ENCODE assay signal across 17 cellular contexts in the genomic region with DNA sequence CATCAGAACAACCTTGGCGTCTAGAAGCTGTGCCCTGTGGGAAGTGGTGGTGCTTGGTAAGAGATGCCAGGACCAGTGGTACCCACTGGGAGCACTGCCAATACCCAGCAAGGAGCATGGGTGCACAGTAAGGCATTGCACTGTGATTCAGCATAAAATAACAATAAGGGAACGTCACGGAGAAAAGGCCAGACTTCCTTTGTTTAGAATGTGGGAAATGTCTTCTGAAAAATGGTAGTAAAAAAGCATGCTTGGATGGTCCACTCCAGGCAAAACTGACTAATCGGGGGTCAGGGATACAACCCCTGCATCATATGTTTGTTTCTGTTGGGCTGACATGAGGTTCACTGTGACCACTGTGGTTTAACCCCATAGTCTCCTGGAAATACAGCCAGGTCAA. TPM values are rescaled to one million over a fixed set of nuclear protein-coding genes. Genes with fewer than 3 reads are reported as not detected.
DNase-seq lines count a peak whose midpoint lies in the region; ATAC-seq, FAIRE-seq and TF ChIP-seq lines count a peak whose summit lies in the region.
"Had no signal": no experiment of that assay in that cellular context is flagged by ENCODE, and none has a peak within 500 bp of the region (broad histone marks: within the 10 kb centered on the region; RNA-seq: fewer than 3 reads in every experiment).

No MANE protein-coding gene starts in this region.

- POLR2A ChIA-PET in endothelial cell of umbilical vein (lab: Charles Lee), result no interaction called here

- H4K91ac ChIP-seq in trophoblast cell (ENCODE audit: low read depth, low read length), result peak overlapping the region; percentile 98

- H3K4me3 ChIP-seq in GM23248, result no peak overlapping the region
- no peak overlapping the region for H3K4me3 ChIP-seq in SJSA1
- H3K4me3 ChIP-seq in endothelial cell of umbilical vein (replicated peaks in 1 of 3; ENCODE audit: insufficient read depth in 1 of 3, low read depth in 1 of 3, low read length in 3 of 3), result no peak overlapping the region
- H3K4me3 ChIP-seq in trophoblast cell (ENCODE audit: low read depth, low read length), result no peak overlapping the region
- H3K4me3 ChIP-seq: BLaER1 treated with 17β-estradiol and CSF1 and Interleukin-3, amounts not matched to agents 10 nM and 100 nM; coronary artery had no signal

- in situ Hi-C loops in GM23248 (cut with MboI), result no loop called here

- peak overlapping the region; percentile 100 for H2BK12ac ChIP-seq in trophoblast cell (ENCODE audit: low read length)

- H3K23ac ChIP-seq in trophoblast cell (ENCODE audit: low read length), result no peak overlapping the region

- no peak for ATAC-seq in HG02623 (IDR thresholded peaks at IDR 0.05; ENCODE audit: unreplicated experiment)
- ATAC-seq: foreskin keratinocyte had no signal

- 30 to 38% methylated on average over 4 of the region's 4 CpGs for WGBS in GM23248 (ENCODE audit: low coverage in 1 of 2, low lambda C conversion rate in 2 of 2, missing lambda C conversion rate in 2 of 2), 2 experiments
- no CpG with 5 or more reads among the region's 4 CpGs for WGBS in trophoblast cell (ENCODE audit: extremely low coverage, insufficient coverage, insufficient read length)

- peak; percentile 83 for FAIRE-seq in endothelial cell of umbilical vein (lab: Jason Lieb, UNC)
- no peak for FAIRE-seq in GM12892 (lab: Jason Lieb, UNC)
- FAIRE-seq: HTR-8/SVneo, islet of Langerhans had no signal

- H3K4me2 ChIP-seq in GM23248 (ENCODE audit: unreplicated experiment) (no peak overlapping the region), endothelial cell of umbilical vein (ENCODE audit: insufficient read depth, low read length) (peak overlapping the region; percentile 7), trophoblast cell (ENCODE audit: low read length) (peak overlapping the region; percentile 20)
- H3K4me2 ChIP-seq: BLaER1 treated with 17β-estradiol and CSF1 and Interleukin-3, amounts not matched to agents 10 nM and 100 nM had no signal

- peak overlapping the region; percentile 96 for H2BK5ac ChIP-seq in trophoblast cell (ENCODE audit: low read depth, low read length, poor library complexity)

- H2AK5ac ChIP-seq in trophoblast cell (ENCODE audit: low read length), result peak overlapping the region; percentile 99

- H3K79me1 ChIP-seq in trophoblast cell (ENCODE audit: low read length), result peaks cover 36% of the 10 kb centered on the region

- no peak overlapping the region for H4K12ac ChIP-seq in trophoblast cell (ENCODE audit: low read depth, low read length)

- DNase-seq in GM23248 (peak; percentile 14), SJSA1 (ENCODE audit: low read depth in 1 of 2, low spot score in 2 of 2) (peak; percentile 53 to 60), endothelial cell of umbilical vein (ENCODE audit: low read depth, low spot score) (peak; percentile 94), trophoblast cell (no peak), GM12892 (ENCODE audit: insufficient read length) (no peak), NCI-H1694 treated with DMSO at 0.1 percent for 48 hours (lab: John Stamatoyannopoulos, UW) (no peak)
- DNase-seq in stimulated activated CD4-positive, alpha-beta T cell treated with anti-CD3 and anti-CD28 coated beads, Interleukin-15, amount 100 ng/mL, for 24 hours, result no peak
- DNase-seq: foreskin keratinocyte, GDM1, NCI-H510A treated with DMSO at 0.1 percent for 48 hours, Right ventricle myocardium superior, WERI-Rb-1 had no signal

- TF ChIP-seq POLR2A in endothelial cell of umbilical vein (IDR thresholded peaks at IDR 0.05; ENCODE audit: low read depth, low read length) (no peak), GM12892 (IDR thresholded peaks at IDR 0.05; ENCODE audit: low read depth, low read length) (no peak)

- BruUV-seq in endothelial cell of umbilical vein (replicated peaks; lab: Mats Ljungman, UMichigan), result no TSS peak

- H3K27ac ChIP-seq in GM23248, result no peak overlapping the region
- H3K27ac ChIP-seq in SJSA1, result peak overlapping the region; percentile 67
- peak overlapping the region; percentile 81 for H3K27ac ChIP-seq in endothelial cell of umbilical vein (ENCODE audit: insufficient read depth, low read depth, low read length)
- peak overlapping the region; percentile 96 for H3K27ac ChIP-seq in trophoblast cell (ENCODE audit: low read depth, low read length)
- H3K27ac ChIP-seq: BLaER1 treated with 17β-estradiol and CSF1 and Interleukin-3, amounts not matched to agents 10 nM and 100 nM; coronary artery; WERI-Rb-1 had no signal

- H3F3A ChIP-seq in GM23248 (ENCODE audit: insufficient read depth), result no peaks in the 10 kb centered on the region

- peak overlapping the region; percentile 99 for H3K18ac ChIP-seq in trophoblast cell (ENCODE audit: low read length)

- no peaks in the 10 kb centered on the region for H3K36me3 ChIP-seq in GM23248 (ENCODE audit: low read depth)
- no peaks in the 10 kb centered on the region for H3K36me3 ChIP-seq in SJSA1
- H3K36me3 ChIP-seq in endothelial cell of umbilical vein (ENCODE audit: control insufficient read depth in 2 of 2, extremely low read depth in 1 of 2, insufficient read depth in 2 of 2, low read length in 2 of 2), result no peaks in the 10 kb centered on the region
- H3K36me3 ChIP-seq in trophoblast cell (ENCODE audit: control insufficient read depth in 1 of 2, insufficient read depth in 2 of 2, low read length in 2 of 2), result peaks cover 0 to under 1% of the 10 kb centered on the region in 2 experiments
- H3K36me3 ChIP-seq: BLaER1 treated with 17β-estradiol and CSF1 and Interleukin-3, amounts not matched to agents 10 nM and 100 nM; WERI-Rb-1 had no signal

- H3K79me2 ChIP-seq in GM23248 (ENCODE audit: insufficient read depth), result no peaks in the 10 kb centered on the region
- no peaks in the 10 kb centered on the region for H3K79me2 ChIP-seq in endothelial cell of umbilical vein (ENCODE audit: control insufficient read depth, insufficient read depth, low read length)
- H3K79me2 ChIP-seq in trophoblast cell (ENCODE audit: control insufficient read depth, insufficient read depth, low read length, poor library complexity), result peaks cover 1% of the 10 kb centered on the region

- H3K9me1 ChIP-seq in endothelial cell of umbilical vein (replicated peaks; ENCODE audit: control insufficient read depth, extremely low read depth, insufficient read depth, low read length), result no peaks in the 10 kb centered on the region

- H4K8ac ChIP-seq in trophoblast cell (ENCODE audit: low read depth, low read length), result peak overlapping the region; percentile 88

- CTCF ChIA-PET in endothelial cell of umbilical vein (lab: Charles Lee), result interaction anchor here (1.1 to 1.2 kb wide), 3 partner anchors 30 to 431 kb away, joined by 3 to 5 read pairs (median 3); no protein-coding TSS in a partner anchor

- H3K9ac ChIP-seq in GM23248 (no peak overlapping the region), endothelial cell of umbilical vein (replicated peaks; ENCODE audit: extremely low read depth, insufficient read depth, low read length) (peak overlapping the region; percentile 4), trophoblast cell (ENCODE audit: low read length) (no peak overlapping the region)
- H3K9ac ChIP-seq: BLaER1 treated with 17β-estradiol and CSF1 and Interleukin-3, amounts not matched to agents 10 nM and 100 nM had no signal

- no peaks in the 10 kb centered on the region for H3K9me2 ChIP-seq in GM23248 (ENCODE audit: insufficient read depth)

- H3K4me1 ChIP-seq in GM23248 (ENCODE audit: insufficient read depth), result peaks cover 7% of the 10 kb centered on the region; the same call in 1 of the 2 replicates
- H3K4me1 ChIP-seq in SJSA1 (replicated peaks), result peaks cover 36% of the 10 kb centered on the region
- H3K4me1 ChIP-seq in endothelial cell of umbilical vein (ENCODE audit: control insufficient read depth, extremely low read depth, insufficient read depth, low read length), result peaks cover 35% of the 10 kb centered on the region
- H3K4me1 ChIP-seq in trophoblast cell (ENCODE audit: control insufficient read depth in 1 of 2, insufficient read depth in 2 of 2, low read length in 2 of 2), result peaks cover 10 to 17% of the 10 kb centered on the region in 2 experiments
- H3K4me1 ChIP-seq: BLaER1 treated with 17β-estradiol and CSF1 and Interleukin-3, amounts not matched to agents 10 nM and 100 nM had no signal

- H2AFZ ChIP-seq in GM23248, result peak overlapping the region; percentile 15; the same call in 1 of the 2 replicates
- H2AFZ ChIP-seq in endothelial cell of umbilical vein (ENCODE audit: low read depth, low read length), result peak overlapping the region; percentile 2
- H2AFZ ChIP-seq in trophoblast cell (ENCODE audit: insufficient read depth, low read length, poor library complexity), result peak overlapping the region; percentile 26

- H4K20me1 ChIP-seq in GM23248 (ENCODE audit: insufficient read depth) (no peaks in the 10 kb centered on the region), endothelial cell of umbilical vein (replicated peaks; ENCODE audit: control insufficient read depth, extremely low read depth, insufficient read depth, low read length) (no peaks in the 10 kb centered on the region)
- H4K20me1 ChIP-seq: BLaER1 treated with 17β-estradiol and CSF1 and Interleukin-3, amounts not matched to agents 10 nM and 100 nM had no signal

- H3K27me3 ChIP-seq in GM23248 (replicated peaks; ENCODE audit: insufficient read depth), result no peaks in the 10 kb centered on the region
- no peaks in the 10 kb centered on the region for H3K27me3 ChIP-seq in SJSA1 (replicated peaks)
- H3K27me3 ChIP-seq in endothelial cell of umbilical vein (ENCODE audit: control insufficient read depth in 2 of 2, insufficient read depth in 2 of 2, low read length in 2 of 2), result peaks cover under 1 to 5% of the 10 kb centered on the region in 2 experiments
- H3K27me3 ChIP-seq in trophoblast cell (ENCODE audit: insufficient read depth, low read length), result no peaks in the 10 kb centered on the region
- H3K27me3 ChIP-seq: BLaER1 treated with 17β-estradiol and CSF1 and Interleukin-3, amounts not matched to agents 10 nM and 100 nM; foreskin keratinocyte had no signal

- intact Hi-C loops in endothelial cell of umbilical vein (cut with micrococcal nuclease), result loop anchor here (1.0 to 2.0 kb wide), 2 partner anchors 15 to 39 kb away; a partner anchor contains a TSS

- TF ChIP-seq CTCF in endothelial cell of umbilical vein (IDR thresholded peaks at IDR 0.05; ENCODE audit: extremely low read depth in 1 of 2, insufficient read depth in 1 of 2, low read depth in 1 of 2, low read length in 2 of 2), result no peak

- dilution Hi-C loops in endothelial cell of umbilical vein (cut with MboI; ENCODE audit: extremely low pct_ligation_motif_present, low sequenced_read_pairs), result no loop called here

- H3K9me3 ChIP-seq in GM23248 (ENCODE audit: low read depth), result no peaks in the 10 kb centered on the region
- no peaks in the 10 kb centered on the region for H3K9me3 ChIP-seq in SJSA1 (replicated peaks)
- no peaks in the 10 kb centered on the region for H3K9me3 ChIP-seq in endothelial cell of umbilical vein (replicated peaks; ENCODE audit: control insufficient read depth, insufficient read depth, low read length)
- peaks cover 3% of the 10 kb centered on the region for H3K9me3 ChIP-seq in trophoblast cell (ENCODE audit: insufficient read depth, low read depth, low read length)
- H3K9me3 ChIP-seq: BLaER1 treated with 17β-estradiol and CSF1 and Interleukin-3, amounts not matched to agents 10 nM and 100 nM had no signal

- peak overlapping the region; percentile 85 for H2BK120ac ChIP-seq in trophoblast cell (ENCODE audit: insufficient read depth, low read length, poor library complexity)

- peak overlapping the region; percentile 91 for H3K4ac ChIP-seq in trophoblast cell (ENCODE audit: low read depth, low read length)

- H3K14ac ChIP-seq in trophoblast cell (ENCODE audit: low read length), result peak overlapping the region; percentile 96

RNA-seq across cellular contexts. Expression of a gene that starts 14.7 kb away (rescaled TPM):
- total RNA-seq in GM23248 (2014; rRNA removed; shearing (Covaris generic)), result 7.8 and 12.8 TPM in 2 replicates
- polyA plus RNA-seq in GM23248 (2016; fragmentation: Nextera tagmentation; extraction: Ambion mirVana) (6.9 and 8.2 TPM in 2 replicates), endothelial cell of umbilical vein (0.49 and 1.1 TPM in 2 replicates)
- 5.3 and 10.1 TPM in 2 replicates for total RNA-seq in SJSA1 (2014; rRNA removed; shearing (Covaris generic))
- 6.6 TPM in 2 replicates for total RNA-seq in endothelial cell of umbilical vein
- 2.3 and 2.6 TPM in 2 replicates for polyA plus RNA-seq in endothelial cell of umbilical vein (2011; cell fraction: cytosol; rRNA removed)
- 1.4 and 2.0 TPM in 2 replicates for polyA plus RNA-seq in endothelial cell of umbilical vein (2011; cell fraction: nucleus; rRNA removed)
- polyA plus RNA-seq in endothelial cell of umbilical vein (2012), result 4.5 and 7.0 TPM in 2 replicates
- polyA minus RNA-seq in endothelial cell of umbilical vein, result 0.58 and 0.91 TPM in 2 replicates
- 3.4 TPM for polyA minus RNA-seq in endothelial cell of umbilical vein (2011; cell fraction: cytosol; rRNA and poly(A)+ RNA removed)
- 1.9 and 2.2 TPM in 2 replicates for polyA minus RNA-seq in endothelial cell of umbilical vein (2011; cell fraction: nucleus; rRNA and poly(A)+ RNA removed)
- polyA plus RNA-seq in trophoblast cell (2013), result 5.6 and 6.0 TPM in 2 replicates
- 7.9 TPM for polyA plus RNA-seq in GM12892 (2012; ENCODE audit: missing spikeins)

RNA-seq across cellular contexts. Expression of a gene that starts 46.1 kb away (rescaled TPM):
- total RNA-seq in GM23248 (2014; rRNA removed; shearing (Covaris generic)), result not detected in 2 replicates
- polyA plus RNA-seq in GM23248 (2016; fragmentation: Nextera tagmentation; extraction: Ambion mirVana) (not detected in 2 replicates), endothelial cell of umbilical vein (1.5 TPM in 2 replicates)
- total RNA-seq in SJSA1 (2014; rRNA removed; shearing (Covaris generic)), result 0.21 and 0.22 TPM in 2 replicates
- 1.8 and 4.7 TPM in 2 replicates for total RNA-seq in endothelial cell of umbilical vein
- polyA plus RNA-seq in endothelial cell of umbilical vein (2011; cell fraction: cytosol; rRNA removed), result 1.2 and 2.2 TPM in 2 replicates
- 3.7 and 4.8 TPM in 2 replicates for polyA plus RNA-seq in endothelial cell of umbilical vein (2011; cell fraction: nucleus; rRNA removed)
- 2.3 and 3.0 TPM in 2 replicates for polyA plus RNA-seq in endothelial cell of umbilical vein (2012)
- 4.2 and 4.9 TPM in 2 replicates for polyA minus RNA-seq in endothelial cell of umbilical vein
- not detected for polyA minus RNA-seq in endothelial cell of umbilical vein (2011; cell fraction: cytosol; rRNA and poly(A)+ RNA removed)
- polyA minus RNA-seq in endothelial cell of umbilical vein (2011; cell fraction: nucleus; rRNA and poly(A)+ RNA removed), result 8.7 and 12.2 TPM in 2 replicates
- polyA plus RNA-seq in trophoblast cell (2013), result 0.03 and 0.04 TPM in 2 replicates
- polyA plus RNA-seq in GM12892 (2012; ENCODE audit: missing spikeins), result not detected
- total RNA-seq: foreskin keratinocyte had no signal
- polyA plus RNA-seq: foreskin keratinocyte had no signal

Comparison
In these comparisons a context has a peak if more than half of its experiments do, and no peak if none do; other contexts are left out.
1. DNase-seq: peak in GM23248 (single experiment), SJSA1 (2 of 2) and endothelial cell of umbilical vein (single experiment); none in trophoblast cell (0 of 2), stimulated activated CD4-positive, alpha-beta T cell treated with anti-CD3 and anti-CD28 coated beads, Interleukin-15, amount 100 ng/mL, for 24 hours (single experiment), GM12892 (single experiment) and NCI-H1694 treated with DMSO at 0.1 percent for 48 hours (single experiment).
2. Peak in every context shown above with its lines, with median percentiles within 50 percentile points of each other: H2AFZ ChIP-seq.